In genomic region chr10:97640174-97640867, GRCh38 we compare ENCODE assay signal across 8 cellular contexts. TPM values are rescaled to one million over a fixed set of nuclear protein-coding genes. Genes with fewer than 3 reads are reported as not detected.
DNase-seq lines count a peak whose midpoint lies in the region; ATAC-seq and TF ChIP-seq lines count a peak whose summit lies in the region.

TSS of gene PI4K2A (plus strand) at chr10:97640671. CDS start at chr10:97640743, 72 bp downstream.

- H3K9ac ChIP-seq in BLaER1 (peak within 1 kb of the TSS; percentile 73), colonic mucosa (ENCODE audit: low read depth in 2 of 2, low read length in 2 of 2) (peak within 1 kb of the TSS; percentile 73 to 95)

- peaks cover 13% of the 10 kb centered on the region; the same call in 1 of the 2 replicates for H4K20me1 ChIP-seq in BLaER1

- CTCF ChIA-PET in activated CD4-positive, alpha-beta T cell treated with anti-CD3 and anti-CD28 coated beads for 36 hours (lab: Charles Lee): interaction anchor here (0.6 to 1.3 kb wide), 7 partner anchors 14 to 152 kb away, joined by 3 to 5 read pairs (median 3); partner anchors contain the start of gene AVPI1

- peak; percentile 99 for ATAC-seq in GM19324 (IDR thresholded peaks at IDR 0.05; ENCODE audit: low FRiP score, unreplicated experiment)
- peak; percentile 99 for ATAC-seq in HG03460 (IDR thresholded peaks at IDR 0.05; ENCODE audit: unreplicated experiment)
- peak; percentile 99 for ATAC-seq in activated CD4-positive, alpha-beta T cell treated with anti-CD3 and anti-CD28 coated beads for 36 hours

- H3K4me2 ChIP-seq in BLaER1: peak within 1 kb of the TSS; percentile 81

- H3K27me3 ChIP-seq in BLaER1: no peaks in the 10 kb centered on the region
- no peaks in the 10 kb centered on the region for H3K27me3 ChIP-seq in colonic mucosa

- intact Hi-C loops in activated CD4-positive, alpha-beta T cell treated with anti-CD3 and anti-CD28 coated beads for 36 hours (cut with DNase I, micrococcal nuclease): loop anchor here (1.0 to 10.0 kb wide), 11 partner anchors 47 to 1984 kb away; partner anchors contain the start of genes AVPI1 (in 2 of the 2), MMS19 (in 2 of the 2), UBTD1 (in 2 of the 2) and ARHGAP19 (in 1 of the 2)
- intact Hi-C loops in colonic mucosa (cut with DNase I): no loop called here

- H3K4me1 ChIP-seq in BLaER1 (peaks cover 13% of the 10 kb centered on the region), colonic mucosa (no peaks in the 10 kb centered on the region)

- H3K36me3 Mint-ChIP-seq in activated CD4-positive, alpha-beta T cell treated with anti-CD3 and anti-CD28 coated beads for 36 hours (ENCODE audit: low read depth): peaks cover 3% of the 10 kb centered on the region

- DNase-seq in NCI-H524 treated with DMSO at 0.1 percent for 48 hours (lab: John Stamatoyannopoulos, UW) (peak; percentile 48), colonic mucosa (peak; percentile 99), kidney tubule cell (ENCODE audit: low spot score) (peak; percentile 100)
- DNase-seq in activated CD4-positive, alpha-beta T cell treated with anti-CD3 and anti-CD28 coated beads for 36 hours: peak; percentile 100
- DNase-seq in stimulated activated CD4-positive, alpha-beta T cell treated with anti-CD3 and anti-CD28 coated beads, Interleukin-1b, Interleukin-23, amount 100 ng/mL, for 1 hour (ENCODE audit: low read depth in 2 of 2): peak; percentile 95 to 97

- H3K9me3 ChIP-seq in BLaER1: peaks cover 10% of the 10 kb centered on the region; the same call in 1 of the 2 replicates
- no peaks in the 10 kb centered on the region for H3K9me3 ChIP-seq in colonic mucosa

- POLR2A ChIA-PET in activated CD4-positive, alpha-beta T cell treated with anti-CD3 and anti-CD28 coated beads for 36 hours (lab: Charles Lee): interaction anchor here (0.5 kb wide), 1 partner anchor 224 kb away, joined by 3 read pairs; no protein-coding TSS in a partner anchor

- no peaks in the 10 kb centered on the region for H3K9me3 Mint-ChIP-seq in activated CD4-positive, alpha-beta T cell treated with anti-CD3 and anti-CD28 coated beads for 36 hours (ENCODE audit: low read depth)

- H3K4me1 Mint-ChIP-seq in activated CD4-positive, alpha-beta T cell treated with anti-CD3 and anti-CD28 coated beads for 36 hours: peaks cover 18% of the 10 kb centered on the region

- H3K4me3 Mint-ChIP-seq in activated CD4-positive, alpha-beta T cell treated with anti-CD3 and anti-CD28 coated beads for 36 hours: peak within 1 kb of the TSS; percentile 97

- H3K36me3 ChIP-seq in BLaER1: 0 out of 2 replicates have a peak, but pooled peaks cover 7% of the 10 kb centered on the region
- no peaks in the 10 kb centered on the region for H3K36me3 ChIP-seq in colonic mucosa

- H3K4me3 ChIP-seq in BLaER1 (peak within 1 kb of the TSS; percentile 81), colonic mucosa (peak within 1 kb of the TSS; percentile 93)

- TF ChIP-seq CTCF in colonic mucosa (IDR thresholded peaks at IDR 0.05): no peak

- H3K27me3 Mint-ChIP-seq in activated CD4-positive, alpha-beta T cell treated with anti-CD3 and anti-CD28 coated beads for 36 hours: no peaks in the 10 kb centered on the region

- H3K27ac Mint-ChIP-seq in activated CD4-positive, alpha-beta T cell treated with anti-CD3 and anti-CD28 coated beads for 36 hours: peak within 1 kb of the TSS; percentile 93

- peak within 1 kb of the TSS; percentile 49; the same call in 1 of the 2 replicates for H3K27ac ChIP-seq in BLaER1
- peak within 1 kb of the TSS; percentile 60 for H3K27ac ChIP-seq in colonic mucosa

RNA-seq across cellular contexts. Expression of gene PI4K2A, which starts in this region (rescaled TPM):
- 1 to 10 TPM; 8.5 to 8.9 TPM for total RNA-seq in activated CD4-positive, alpha-beta T cell treated with anti-CD3 and anti-CD28 coated beads for 36 hours
- 10 to 100 TPM; 10.6 to 11.0 TPM for total RNA-seq in colonic mucosa

Comparison
In these comparisons a context has a peak if more than half of its experiments do, and no peak if none do; other contexts are left out.
1. Peak in every context shown above with its lines: DNase-seq, ATAC-seq, H3K4me3 ChIP-seq and H3K27ac ChIP-seq.
2. DNase-seq: peak in every context shown above with its lines; median percentile 100 in activated CD4-positive, alpha-beta T cell treated with anti-CD3 and anti-CD28 coated beads for 36 hours; 100 in kidney tubule cell; 99 in colonic mucosa; 96 in stimulated activated CD4-positive, alpha-beta T cell treated with anti-CD3 and anti-CD28 coated beads, Interleukin-1b, Interleukin-23, amount 100 ng/mL, for 1 hour; 48 in NCI-H524 treated with DMSO at 0.1 percent for 48 hours.